In genomic region chr13:91174886-91175501, GRCh38 we compare ENCODE assay signal across 11 cellular contexts.
A peak's percentile ranks its signal among the peaks of the same experiment; 100 is the strongest.
DNase-seq lines count a peak whose midpoint lies in the region; ATAC-seq and TF ChIP-seq lines count a peak whose summit lies in the region.
"Had no signal": no experiment of that assay in that cellular context is flagged by ENCODE, and none has a peak within 500 bp of the region (broad histone marks: within the 10 kb centered on the region; RNA-seq: fewer than 3 reads in every experiment).

No MANE protein-coding gene starts in this region.

- H3K36me3 ChIP-seq in RWPE2 (ENCODE audit: low read depth) (no peaks in the 10 kb centered on the region), neural progenitor cell (no peaks in the 10 kb centered on the region)
- H3K36me3 ChIP-seq: BE2C, right lobe of liver had no signal

- no peak overlapping the region for H3K27ac Mint-ChIP-seq in neural progenitor cell

- H3K4me3 ChIP-seq in AG04449 (ENCODE audit: low read depth, low read length), result peak overlapping the region; percentile 23
- peak overlapping the region; percentile 12 for H3K4me3 ChIP-seq in RWPE2 (ENCODE audit: severe bottlenecking)
- peak overlapping the region; percentile 19 for H3K4me3 ChIP-seq in fibroblast of villous mesenchyme (ENCODE audit: low read depth, low read length)
- H3K4me3 ChIP-seq in neural progenitor cell, result peak overlapping the region; percentile 32

- H3K9me3 Mint-ChIP-seq in neural progenitor cell, result peaks cover 24% of the 10 kb centered on the region

- peak overlapping the region; percentile 76 for H2AFZ ChIP-seq in neural progenitor cell (replicated peaks)

- POLR2A ChIA-PET in AG04449 (lab: Yijun Ruan, JAX), result no interaction called here

- peak; percentile 46; the same call in 2 of the 3 replicates for ATAC-seq in RWPE2 (ENCODE audit: low read depth)
- ATAC-seq in HG03354 (IDR thresholded peaks at IDR 0.05; ENCODE audit: poor library complexity, severe bottlenecking, unreplicated experiment), result no peak
- no peak for ATAC-seq in HG02798 (IDR thresholded peaks at IDR 0.05; ENCODE audit: poor library complexity, unreplicated experiment)

- peak overlapping the region; percentile 71 for H3K4me2 ChIP-seq in neural progenitor cell

- TF ChIP-seq CTCF in AG04449 (IDR thresholded peaks at IDR 0.05; ENCODE audit: insufficient read depth, low read length, missing control alignments), result no peak
- TF ChIP-seq CTCF in RWPE2 (IDR thresholded peaks at IDR 0.05; ENCODE audit: poor library complexity, severe bottlenecking), result no peak
- TF ChIP-seq CTCF in fibroblast of villous mesenchyme (IDR thresholded peaks at IDR 0.05; ENCODE audit: insufficient read depth, low read depth, low read length), result no peak
- no peak for TF ChIP-seq CTCF in neural progenitor cell (IDR thresholded peaks at IDR 0.05)

- H3K36me3 Mint-ChIP-seq in neural progenitor cell, result peaks cover 8% of the 10 kb centered on the region

- H3K79me2 ChIP-seq in neural progenitor cell (ENCODE audit: low read depth), result no peaks in the 10 kb centered on the region

- no peak overlapping the region for H3K9ac ChIP-seq in neural progenitor cell

- DNase-seq in AG04449 (ENCODE audit: low read depth, low spot score), result no peak
- DNase-seq in RWPE2 (ENCODE audit: low spot score), result peak; percentile 54
- DNase-seq in fibroblast of villous mesenchyme (ENCODE audit: low read depth), result no peak
- no peak for DNase-seq in neural progenitor cell (ENCODE audit: low spot score)
- no peak for DNase-seq in AG08395 (ENCODE audit: low spot score)
- DNase-seq in T-helper 1 cell, result no peak
- DNase-seq: BE2C, Karpas-422, right lobe of liver had no signal

- peaks cover 15% of the 10 kb centered on the region for H3K27me3 ChIP-seq in RWPE2 (ENCODE audit: insufficient read depth, poor library complexity, severe bottlenecking)
- H3K27me3 ChIP-seq in neural progenitor cell, result peaks cover 19% of the 10 kb centered on the region
- H3K27me3 ChIP-seq: BE2C, right lobe of liver had no signal

- no peaks in the 10 kb centered on the region for H4K20me1 ChIP-seq in neural progenitor cell (ENCODE audit: low read depth)

- H3K4me1 ChIP-seq in RWPE2 (ENCODE audit: insufficient read depth, poor library complexity, severe bottlenecking) (no peaks in the 10 kb centered on the region), neural progenitor cell (peaks cover 1% of the 10 kb centered on the region)
- H3K4me1 ChIP-seq: BE2C, right lobe of liver had no signal

- H3K27me3 Mint-ChIP-seq in neural progenitor cell (ENCODE audit: insufficient read depth, low read depth), result peaks cover 7% of the 10 kb centered on the region

- no peak overlapping the region for H3K4me3 Mint-ChIP-seq in neural progenitor cell

- H3K9me3 ChIP-seq in RWPE2 (ENCODE audit: severe bottlenecking) (no peaks in the 10 kb centered on the region), neural progenitor cell (ENCODE audit: low read depth) (no peaks in the 10 kb centered on the region)
- H3K9me3 ChIP-seq: BE2C, right lobe of liver had no signal

- CTCF ChIA-PET in AG04449 (lab: Yijun Ruan, JAX), result no interaction called here

- H3K4me1 Mint-ChIP-seq in neural progenitor cell, result peaks cover 9% of the 10 kb centered on the region

- H3K27ac ChIP-seq in RWPE2 (ENCODE audit: poor library complexity, severe bottlenecking) (no peak overlapping the region), neural progenitor cell (no peak overlapping the region)
- H3K27ac ChIP-seq: right lobe of liver had no signal

- peaks cover under 1% of the 10 kb centered on the region for H3F3A ChIP-seq in neural progenitor cell (ENCODE audit: low read depth)
